In the genomic region with DNA sequence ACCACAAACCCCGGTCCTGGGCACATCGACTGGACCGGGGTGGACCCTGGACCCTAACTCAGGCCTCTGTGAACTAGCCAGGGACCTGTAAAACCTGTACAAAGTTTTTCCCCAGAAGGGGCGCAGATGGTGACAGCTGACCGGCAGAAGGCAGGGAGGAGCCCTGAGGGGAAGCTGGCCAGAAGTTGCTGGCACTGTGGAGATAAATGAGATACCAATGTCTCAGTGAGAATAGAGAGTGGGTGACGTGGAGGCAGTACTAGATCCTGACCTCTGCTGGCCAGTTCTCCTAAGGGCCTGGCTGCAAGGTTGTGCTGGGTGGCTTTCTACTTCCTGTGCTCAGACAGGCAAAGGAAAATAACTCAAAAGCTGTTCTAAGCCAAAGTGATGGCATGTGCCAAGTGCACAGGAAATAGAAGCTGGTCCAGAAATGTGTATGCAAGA, we compare ENCODE assay signal across 8 cellular contexts. TPM values are rescaled to one million over a fixed set of nuclear protein-coding genes. Genes with fewer than 3 reads are reported as not detected.
A peak's percentile ranks its signal among the peaks of the same experiment; 100 is the strongest.
DNase-seq lines count a peak whose midpoint lies in the region; ATAC-seq, FAIRE-seq and TF ChIP-seq lines count a peak whose summit lies in the region.

No MANE protein-coding gene starts in this region.

- no peaks in the 10 kb centered on the region for H3K27me3 ChIP-seq in OCI-LY1 (ENCODE audit: insufficient read depth, low read length)
- no peaks in the 10 kb centered on the region for H3K27me3 ChIP-seq in neuronal stem cell (ENCODE audit: control insufficient read depth in 3 of 3, insufficient read depth in 3 of 3, low read depth in 1 of 3, low read length in 3 of 3)

- H3K4me1 ChIP-seq in HEK293 (ENCODE audit: control insufficient read depth, insufficient read depth, low read length): no peaks in the 10 kb centered on the region
- no peaks in the 10 kb centered on the region for H3K4me1 ChIP-seq in OCI-LY1 (ENCODE audit: insufficient read depth, low read length, severe bottlenecking)
- H3K4me1 ChIP-seq in neuronal stem cell (ENCODE audit: control insufficient read depth in 2 of 2, insufficient read depth in 1 of 2, low read depth in 1 of 2, low read length in 2 of 2): peaks cover 5 to 15% of the 10 kb centered on the region in 2 donors

- no peaks in the 10 kb centered on the region for H3K9me2 ChIP-seq in OCI-LY1 (ENCODE audit: low read depth, low read length)

- POLR2A ChIA-PET in HEK293 (lab: Yijun Ruan, JAX): no interaction called here

- H3K9me3 ChIP-seq in HEK293 (ENCODE audit: control insufficient read depth, insufficient read depth, low read depth, low read length): no peaks in the 10 kb centered on the region
- H3K9me3 ChIP-seq in OCI-LY1 (ENCODE audit: low read length): no peaks in the 10 kb centered on the region
- no peaks in the 10 kb centered on the region for H3K9me3 ChIP-seq in neuronal stem cell (replicated peaks in 1 of 2; ENCODE audit: control insufficient read depth in 2 of 2, insufficient read depth in 1 of 2, low read depth in 1 of 2, low read length in 2 of 2)

- H2AFZ ChIP-seq in OCI-LY1 (ENCODE audit: low read length): no peak overlapping the region
- H2AFZ ChIP-seq in neuronal stem cell (ENCODE audit: low read length): peak overlapping the region; percentile 85

- CTCF ChIA-PET in HEK293 (lab: Yijun Ruan, JAX): interaction anchor here (0.6 to 2.8 kb wide), 29 partner anchors 7 to 1703 kb away, joined by 3 to 75 read pairs (median 4); no protein-coding TSS in a partner anchor

- no peak overlapping the region for H2BK5ac ChIP-seq in neuronal stem cell (ENCODE audit: low read length)

- H3K9ac ChIP-seq in OCI-LY1 (ENCODE audit: low read length) (no peak overlapping the region), neuronal stem cell (ENCODE audit: low read depth, low read length, poor library complexity) (no peak overlapping the region)

- no peak for TF ChIP-seq POLR2A in GM12891 (IDR thresholded peaks at IDR 0.05; ENCODE audit: low read depth, low read length)

- H3K23ac ChIP-seq in neuronal stem cell (ENCODE audit: low read depth, low read length, poor library complexity): no peak overlapping the region

- no peak overlapping the region for H2BK12ac ChIP-seq in neuronal stem cell (ENCODE audit: low read length)

- H4K91ac ChIP-seq in neuronal stem cell (ENCODE audit: low read depth, low read length, poor library complexity): no peak overlapping the region

- no peak overlapping the region for H3K4me3 ChIP-seq in HEK293 (ENCODE audit: low read depth, low read length)
- H3K4me3 ChIP-seq in OCI-LY1 (ENCODE audit: low read depth, low read length, poor library complexity, severe bottlenecking): no peak overlapping the region
- no peak overlapping the region for H3K4me3 ChIP-seq in choroid plexus epithelial cell (ENCODE audit: low read depth, low read length)
- H3K4me3 ChIP-seq in neuronal stem cell (ENCODE audit: low read length in 2 of 2): no peak overlapping the region

- no peaks in the 10 kb centered on the region for H3F3A ChIP-seq in OCI-LY1 (ENCODE audit: insufficient read depth, low read length)

- H4K8ac ChIP-seq in neuronal stem cell (ENCODE audit: low read depth, low read length): no peak overlapping the region

- WGBS in neuronal stem cell (ENCODE audit: extremely low coverage in 2 of 2, insufficient read length in 2 of 2, insufficient replicate concordance in 1 of 2), 2 donors: no CpG with 5 or more reads among the region's 6 CpGs

- no peaks in the 10 kb centered on the region for H4K20me1 ChIP-seq in OCI-LY1 (ENCODE audit: insufficient read depth, low read length)

- no peak overlapping the region for H3K27ac ChIP-seq in HEK293 (ENCODE audit: extremely low read depth, low read depth, low read length)
- no peak overlapping the region for H3K27ac ChIP-seq in OCI-LY1 (ENCODE audit: low read depth, low read length, poor library complexity, severe bottlenecking)
- no peak overlapping the region for H3K27ac ChIP-seq in neuronal stem cell (replicated peaks; ENCODE audit: low read length)

- H3K79me2 ChIP-seq in OCI-LY1 (ENCODE audit: insufficient read depth, low read length): no peaks in the 10 kb centered on the region

- H3K36me3 ChIP-seq in HEK293 (ENCODE audit: control insufficient read depth in 2 of 2, insufficient read depth in 1 of 2, low read length in 2 of 2) (no peaks in the 10 kb centered on the region), OCI-LY1 (ENCODE audit: insufficient read depth, low read length) (no peaks in the 10 kb centered on the region), neuronal stem cell (replicated peaks in 1 of 2; ENCODE audit: control insufficient read depth in 2 of 2, insufficient read depth in 2 of 2, low read length in 2 of 2) (no peaks in the 10 kb centered on the region)

- peak; percentile 66 for DNase-seq in ELR (ENCODE audit: low read depth)
- DNase-seq in choroid plexus epithelial cell (ENCODE audit: low read depth): peak; percentile 50
- no peak for DNase-seq in neuronal stem cell (ENCODE audit: low spot score)
- DNase-seq in G401 (ENCODE audit: low spot score): no peak
- no peak for DNase-seq in GM12891 (ENCODE audit: insufficient read length, low spot score)

- no peak overlapping the region for H3K18ac ChIP-seq in neuronal stem cell (ENCODE audit: low read length)

- H3K4me2 ChIP-seq in OCI-LY1 (ENCODE audit: low read length) (no peak overlapping the region), neuronal stem cell (ENCODE audit: insufficient read depth, low read length, poor library complexity, severe bottlenecking) (no peak overlapping the region)

- H2AK5ac ChIP-seq in neuronal stem cell (ENCODE audit: low read depth, low read length): no peak overlapping the region

- in situ Hi-C loops in G401 (cut with HindIII; ENCODE audit: low sequenced_read_pairs): no loop called here

- ATAC-seq in GM21447 (IDR thresholded peaks at IDR 0.05; ENCODE audit: unreplicated experiment): no peak

- H3K79me1 ChIP-seq in neuronal stem cell (ENCODE audit: low read depth, low read length): no peaks in the 10 kb centered on the region

- H2BK15ac ChIP-seq in neuronal stem cell (ENCODE audit: low read length): no peak overlapping the region

- peak overlapping the region; percentile 72 for H2BK120ac ChIP-seq in neuronal stem cell (ENCODE audit: low read depth, low read length)

- FAIRE-seq in GM12891 (lab: Jason Lieb, UNC): no peak

- 0 out of 2 replicates have a peak, but pooled peaks have one; percentile 36 for TF ChIP-seq CTCF in HEK293 (tag by site-specific recombination; IDR thresholded peaks at IDR 0.05)
- TF ChIP-seq CTCF in OCI-LY1 (IDR thresholded peaks at IDR 0.05; ENCODE audit: low read length): peak; percentile 34; the same call in 1 of the 2 replicates
- peak; percentile 58 for TF ChIP-seq CTCF in choroid plexus epithelial cell (conservative IDR thresholded peaks at IDR 0.05; ENCODE audit: low read depth, low read length)

- no peak overlapping the region for H3K4ac ChIP-seq in neuronal stem cell (ENCODE audit: low read length)

- H3K14ac ChIP-seq in neuronal stem cell (ENCODE audit: low read length): no peak overlapping the region

TF ChIP-seq in HEK293, 187 proteins besides CTCF, POLR2A, EP300 and RAD21 (continues in another document):
- TF ChIP-seq ZNF221 (tag by site-specific recombination; IDR thresholded peaks at IDR 0.05; ENCODE audit: borderline replicate concordance): no peak
- TF ChIP-seq ZNF426 (tag by site-specific recombination; IDR thresholded peaks at IDR 0.05): no peak
- TF ChIP-seq ZNF157 (tag by site-specific recombination; IDR thresholded peaks at IDR 0.05): no peak
- TF ChIP-seq KLF1 (tag by site-specific recombination; IDR thresholded peaks at IDR 0.05): no peak
- no peak for TF ChIP-seq ZFP3 (tag by site-specific recombination; IDR thresholded peaks at IDR 0.05; ENCODE audit: low read depth)
- no peak for TF ChIP-seq GLI4 (tag by site-specific recombination; IDR thresholded peaks at IDR 0.05)
- TF ChIP-seq, protein P1, sequence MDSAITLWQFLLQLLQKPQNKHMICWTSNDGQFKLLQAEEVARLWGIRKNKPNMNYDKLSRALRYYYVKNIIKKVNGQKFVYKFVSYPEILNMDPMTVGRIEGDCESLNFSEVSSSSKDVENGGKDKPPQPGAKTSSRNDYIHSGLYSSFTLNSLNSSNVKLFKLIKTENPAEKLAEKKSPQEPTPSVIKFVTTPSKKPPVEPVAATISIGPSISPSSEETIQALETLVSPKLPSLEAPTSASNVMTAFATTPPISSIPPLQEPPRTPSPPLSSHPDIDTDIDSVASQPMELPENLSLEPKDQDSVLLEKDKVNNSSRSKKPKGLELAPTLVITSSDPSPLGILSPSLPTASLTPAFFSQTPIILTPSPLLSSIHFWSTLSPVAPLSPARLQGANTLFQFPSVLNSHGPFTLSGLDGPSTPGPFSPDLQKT (IDR thresholded peaks at IDR 0.05; ENCODE audit: borderline replicate concordance, low read depth, low read length): no peak
- TF ChIP-seq ZNF146 (tag by site-specific recombination; IDR thresholded peaks at IDR 0.05): no peak

TF ChIP-seq in GM12891, 5 proteins besides CTCF, POLR2A, EP300 and RAD21:
- TF ChIP-seq POLR2AphosphoS5 (IDR thresholded peaks at IDR 0.05; ENCODE audit: low read depth, low read length): no peak
- no peak for TF ChIP-seq POU2F2 (IDR thresholded peaks at IDR 0.05; ENCODE audit: low read depth, low read length)
- TF ChIP-seq TAF1 (IDR thresholded peaks at IDR 0.05; ENCODE audit: low read depth, low read length): no peak
- TF ChIP-seq PAX5 (IDR thresholded peaks at IDR 0.05; ENCODE audit: insufficient read depth, low read length, severe bottlenecking): no peak
- no peak for TF ChIP-seq SPI1 (IDR thresholded peaks at IDR 0.05; ENCODE audit: low read depth, low read length)

RNA-seq across cellular contexts. Expression of a gene that starts 10.6 kb away (rescaled TPM):
- polyA plus RNA-seq in neuronal stem cell (2013, experiment 1 of 2): 80.2 TPM
- polyA plus RNA-seq in neuronal stem cell (2013, experiment 2 of 2): 80.5 TPM
- total RNA-seq in G401 (2014; rRNA removed; shearing (Covaris generic)): 8.5 and 24.5 TPM in 2 replicates
- 5.2 TPM for polyA plus RNA-seq in GM12891 (2012; ENCODE audit: low read depth, missing spikeins)

RNA-seq across cellular contexts. Expression of a gene that starts 35.2 kb away (rescaled TPM):
- polyA plus RNA-seq in neuronal stem cell (2013, experiment 1 of 2): 118 TPM
- 122 TPM for polyA plus RNA-seq in neuronal stem cell (2013, experiment 2 of 2)
- total RNA-seq in G401 (2014; rRNA removed; shearing (Covaris generic)): 61.2 and 65.0 TPM in 2 replicates
- 10.2 TPM for polyA plus RNA-seq in GM12891 (2012; ENCODE audit: low read depth, missing spikeins)

Comparison
In these comparisons a context has a peak if more than half of its experiments do, and no peak if none do; other contexts are left out.
1. DNase-seq: peak in ELR (single experiment) and choroid plexus epithelial cell (single experiment); none in neuronal stem cell (single experiment), G401 (single experiment) and GM12891 (single experiment).
2. Peak in every context shown above with its lines, with median percentiles within 50 percentile points of each other: CTCF ChIP-seq.